ENCODE assay signal across 30 cellular contexts in the genomic region with DNA sequence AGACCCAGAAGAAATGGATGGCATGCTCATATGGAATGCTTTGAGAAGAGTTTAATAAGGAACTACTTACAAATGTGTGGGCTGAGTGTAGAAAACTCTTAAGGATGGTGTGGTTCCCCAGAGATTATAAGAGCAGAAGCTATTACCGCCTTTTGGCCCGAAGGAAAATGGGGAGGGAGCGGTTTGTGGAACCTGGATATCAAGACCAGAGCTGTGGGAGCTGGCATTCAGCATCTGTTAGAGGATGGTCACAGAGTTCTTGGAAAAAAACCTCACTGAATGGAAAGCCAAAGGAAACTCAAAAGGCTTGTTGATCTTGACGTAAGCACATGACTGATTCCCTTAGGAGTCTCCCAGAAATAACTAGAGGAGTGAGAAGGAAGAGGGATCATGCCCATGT.
"Had no signal": no experiment of that assay in that cellular context is flagged by ENCODE, and none has a peak within 500 bp of the region (broad histone marks: within the 10 kb centered on the region; RNA-seq: fewer than 3 reads in every experiment).

No MANE protein-coding gene starts in this region.

- H3K4me1 Mint-ChIP-seq: activated CD4-positive, alpha-beta T cell treated with anti-CD3 and anti-CD28 coated beads for 36 hours; activated CD4-positive, alpha-beta T cell treated with anti-CD3 and anti-CD28 coated beads, Interleukin-2, amount 10 ng/mL, durations not matched to agents 24 days and 14 days; activated CD8-positive, alpha-beta memory T cell treated with anti-CD3 and anti-CD28 coated beads, Interleukin-2, amount 10 ng/mL, durations not matched to agents 7 days and 5 days; activated naive CD4-positive, alpha-beta T cell treated with anti-CD3 and anti-CD28 coated beads, Interleukin-2, amount 10 ng/mL, durations not matched to agents 7 days and 5 days; activated naive CD8-positive, alpha-beta T cell treated with anti-CD3 and anti-CD28 coated beads, Interleukin-2, amount 10 ng/mL, durations not matched to agents 7 days and 5 days; endodermal cell had no signal

- ATAC-seq: activated CD4-positive, alpha-beta T cell treated with anti-CD3 and anti-CD28 coated beads for 36 hours; activated CD8-positive, alpha-beta memory T cell treated with anti-CD3 and anti-CD28 coated beads, Interleukin-2, amount 10 ng/mL, durations not matched to agents 7 days and 5 days; activated CD8-positive, alpha-beta T cell treated with anti-CD3 and anti-CD28 coated beads, Interleukin-2, amount 10 ng/mL, durations not matched to agents 7 days and 5 days; activated naive CD4-positive, alpha-beta T cell treated with anti-CD3 and anti-CD28 coated beads, Interleukin-2, amount 50 U/mL, for 72 hours; heart left ventricle had no signal

- H3K27me3 ChIP-seq: ascending aorta, breast epithelium, cardiac muscle cell, colonic mucosa, dorsolateral prefrontal cortex, esophagus squamous epithelium, heart left ventricle had no signal

- H3K36me3 Mint-ChIP-seq: activated CD8-positive, alpha-beta memory T cell treated with anti-CD3 and anti-CD28 coated beads, Interleukin-2, amount 10 ng/mL, durations not matched to agents 7 days and 5 days; activated naive CD4-positive, alpha-beta T cell treated with anti-CD3 and anti-CD28 coated beads, Interleukin-2, amount 10 ng/mL, durations not matched to agents 7 days and 5 days; activated naive CD8-positive, alpha-beta T cell treated with anti-CD3 and anti-CD28 coated beads, Interleukin-2, amount 10 ng/mL, durations not matched to agents 7 days and 5 days; brain had no signal

- H3K9me3 ChIP-seq: ascending aorta, breast epithelium, colonic mucosa, esophagus squamous epithelium, heart left ventricle had no signal

- H3K9me3 Mint-ChIP-seq: activated CD4-positive, alpha-beta memory T cell treated with anti-CD3 and anti-CD28 coated beads for 36 hours; activated CD4-positive, alpha-beta T cell treated with anti-CD3 and anti-CD28 coated beads, Interleukin-2, amount 10 ng/mL, durations not matched to agents 24 days and 14 days; activated naive CD4-positive, alpha-beta T cell treated with anti-CD3 and anti-CD28 coated beads, Interleukin-2, amount 10 ng/mL, durations not matched to agents 7 days and 5 days; dendritic cell treated with granulocyte-macrophage colony-stimulating factor and Interleukin-4, amounts not matched to agents 40 ng/mL and 50 ng/mL, for 4 days had no signal

- H3K27me3 Mint-ChIP-seq: activated CD4-positive, alpha-beta memory T cell treated with anti-CD3 and anti-CD28 coated beads for 36 hours; activated CD4-positive, alpha-beta T cell treated with anti-CD3 and anti-CD28 coated beads for 36 hours; activated CD4-positive, alpha-beta T cell treated with anti-CD3 and anti-CD28 coated beads, Interleukin-2, amount 10 ng/mL, durations not matched to agents 24 days and 14 days; activated CD8-positive, alpha-beta memory T cell treated with anti-CD3 and anti-CD28 coated beads, Interleukin-2, amount 10 ng/mL, durations not matched to agents 7 days and 5 days; activated naive CD4-positive, alpha-beta T cell treated with anti-CD3 and anti-CD28 coated beads, Interleukin-2, amount 10 ng/mL, durations not matched to agents 7 days and 5 days; activated naive CD8-positive, alpha-beta T cell treated with anti-CD3 and anti-CD28 coated beads, Interleukin-2, amount 10 ng/mL, durations not matched to agents 7 days and 5 days; brain; dendritic cell treated with granulocyte-macrophage colony-stimulating factor and Interleukin-4, amounts not matched to agents 40 ng/mL and 50 ng/mL, for 4 days had no signal

- H3K4me3 ChIP-seq: ascending aorta, breast epithelium, cardiac muscle cell, colonic mucosa, dorsolateral prefrontal cortex, esophagus squamous epithelium, heart left ventricle had no signal

- DNase-seq: activated CD4-positive, alpha-beta memory T cell treated with anti-CD3 and anti-CD28 coated beads for 36 hours; activated CD4-positive, alpha-beta T cell treated with anti-CD3 and anti-CD28 coated beads for 36 hours; activated CD4-positive, alpha-beta T cell treated with anti-CD3 and anti-CD28 coated beads, Interleukin-2, amount 10 ng/mL, durations not matched to agents 24 days and 14 days; activated CD4-positive, CD25-positive, alpha-beta regulatory T cell; activated CD4-positive, CD25-positive, alpha-beta regulatory T cell treated with anti-CD3 and anti-CD28 coated beads, Interleukin-2, amount 50 U/mL, for 72 hours; activated CD8-positive, alpha-beta memory T cell treated with anti-CD3 and anti-CD28 coated beads, Interleukin-2, amount 10 ng/mL, durations not matched to agents 7 days and 5 days; activated CD8-positive, alpha-beta memory T cell treated with anti-CD3 and anti-CD28 coated beads, Interleukin-2, amount 50 U/mL, for 4 hours; activated CD8-positive, alpha-beta T cell treated with anti-CD3 and anti-CD28 coated beads, Interleukin-2, amount 10 ng/mL, durations not matched to agents 7 days and 5 days; activated gamma-delta T cell; activated naive CD4-positive, alpha-beta T cell; activated naive CD4-positive, alpha-beta T cell treated with anti-CD3 and anti-CD28 coated beads, Interleukin-2, amount 10 ng/mL, durations not matched to agents 7 days and 5 days; activated naive CD8-positive, alpha-beta T cell treated with anti-CD3 and anti-CD28 coated beads, Interleukin-2, amount 10 ng/mL, durations not matched to agents 7 days and 5 days; activated T-cell treated with anti-CD3 and anti-CD28 coated beads, Interleukin-2, amount 50 U/mL, for 1 hour; activated T-cell treated with anti-CD3 and anti-CD28 coated beads, Interleukin-2, amount 50 U/mL, for 48 hours; central memory CD4-positive, alpha-beta T cell; cerebellar nuclear complex; colonic mucosa; dorsolateral prefrontal cortex; effector memory CD4-positive, alpha-beta T cell; endodermal cell; esophagus squamous epithelium; foreskin fibroblast; heart left ventricle; T-helper 2 cell had no signal

- H3K36me3 ChIP-seq: ascending aorta, breast epithelium, cardiac muscle cell, colonic mucosa, esophagus squamous epithelium, heart left ventricle had no signal

- H3K4me1 ChIP-seq: ascending aorta, breast epithelium, colonic mucosa, esophagus squamous epithelium had no signal

- H3K4me3 Mint-ChIP-seq: activated CD4-positive, alpha-beta memory T cell treated with anti-CD3 and anti-CD28 coated beads for 36 hours; activated CD4-positive, alpha-beta T cell treated with anti-CD3 and anti-CD28 coated beads for 36 hours; activated CD4-positive, alpha-beta T cell treated with anti-CD3 and anti-CD28 coated beads, Interleukin-2, amount 10 ng/mL, durations not matched to agents 24 days and 14 days; activated CD8-positive, alpha-beta memory T cell treated with anti-CD3 and anti-CD28 coated beads, Interleukin-2, amount 10 ng/mL, durations not matched to agents 7 days and 5 days; activated CD8-positive, alpha-beta T cell treated with anti-CD3 and anti-CD28 coated beads, Interleukin-2, amount 10 ng/mL, durations not matched to agents 7 days and 5 days; activated naive CD4-positive, alpha-beta T cell treated with anti-CD3 and anti-CD28 coated beads, Interleukin-2, amount 10 ng/mL, durations not matched to agents 7 days and 5 days; activated naive CD8-positive, alpha-beta T cell treated with anti-CD3 and anti-CD28 coated beads, Interleukin-2, amount 10 ng/mL, durations not matched to agents 7 days and 5 days; brain; dendritic cell treated with granulocyte-macrophage colony-stimulating factor and Interleukin-4, amounts not matched to agents 40 ng/mL and 50 ng/mL, for 4 days; endodermal cell had no signal

- H3K27ac Mint-ChIP-seq: activated CD4-positive, alpha-beta memory T cell treated with anti-CD3 and anti-CD28 coated beads for 36 hours; activated CD4-positive, alpha-beta T cell treated with anti-CD3 and anti-CD28 coated beads for 36 hours; activated CD4-positive, alpha-beta T cell treated with anti-CD3 and anti-CD28 coated beads, Interleukin-2, amount 10 ng/mL, durations not matched to agents 24 days and 14 days; activated CD8-positive, alpha-beta memory T cell treated with anti-CD3 and anti-CD28 coated beads, Interleukin-2, amount 10 ng/mL, durations not matched to agents 7 days and 5 days; activated CD8-positive, alpha-beta T cell treated with anti-CD3 and anti-CD28 coated beads, Interleukin-2, amount 10 ng/mL, durations not matched to agents 7 days and 5 days; activated naive CD4-positive, alpha-beta T cell treated with anti-CD3 and anti-CD28 coated beads, Interleukin-2, amount 10 ng/mL, durations not matched to agents 7 days and 5 days; activated naive CD4-positive, alpha-beta T cell treated with anti-CD3 and anti-CD28 coated beads, Interleukin-2, amount 50 U/mL, for 72 hours; activated naive CD8-positive, alpha-beta T cell treated with anti-CD3 and anti-CD28 coated beads, Interleukin-2, amount 10 ng/mL, durations not matched to agents 7 days and 5 days; brain; dendritic cell treated with granulocyte-macrophage colony-stimulating factor and Interleukin-4, amounts not matched to agents 40 ng/mL and 50 ng/mL, for 4 days had no signal

- H3K27ac ChIP-seq: ascending aorta, breast epithelium, cardiac muscle cell, colonic mucosa, dorsolateral prefrontal cortex, esophagus squamous epithelium, heart left ventricle had no signal
